11 cellular contexts compared by ENCODE assay signal in genomic region chr18:69885841-69886531, GRCh38.
DNase-seq lines count a peak whose midpoint lies in the region; ATAC-seq and TF ChIP-seq lines count a peak whose summit lies in the region.
"Had no signal": no experiment of that assay in that cellular context is flagged by ENCODE, and none has a peak within 500 bp of the region (broad histone marks: within the 10 kb centered on the region; RNA-seq: fewer than 3 reads in every experiment).

No MANE protein-coding gene starts in this region.

- H3K36me3 ChIP-seq in GM06990 (ENCODE audit: control insufficient read depth, insufficient read depth, low read length): peaks cover 6% of the 10 kb centered on the region
- H3K36me3 ChIP-seq in aorta (ENCODE audit: control insufficient read depth in 1 of 2, insufficient read depth in 2 of 2, low read length in 1 of 2): no peaks in the 10 kb centered on the region
- H3K36me3 ChIP-seq: gastroesophageal sphincter, prostate gland had no signal

- ATAC-seq in GM19438 (IDR thresholded peaks at IDR 0.05; ENCODE audit: low read depth, unreplicated experiment) (peak; percentile 78), HG03108 (IDR thresholded peaks at IDR 0.05; ENCODE audit: unreplicated experiment) (peak; percentile 78), Right ventricle myocardium inferior (no peak), left cardiac atrium (no peak), aorta (ENCODE audit: low FRiP score) (no peak)
- ATAC-seq: gastroesophageal sphincter had no signal

- H3K4me3 ChIP-seq in GM06990 (replicated peaks; ENCODE audit: low read depth, low read length) (no peak overlapping the region), aorta (ENCODE audit: low read length in 2 of 2) (no peak overlapping the region)
- H3K4me3 ChIP-seq: gastroesophageal sphincter, prostate gland had no signal

- no peaks in the 10 kb centered on the region for H3K27me3 Mint-ChIP-seq in activated T-helper 2 cell treated with anti-CD3 and anti-CD28 coated beads, Interferon-gamma antibody, Interleukin-2, Interleukin-4, amounts not matched to agents 10 μg/mL and 5 μg/mL and 100 μg/mL, durations not matched to agents 14 hours and 24 hours and 36 hours (ENCODE audit: low read depth)

- no peak for TF ChIP-seq CTCF in GM06990 (IDR thresholded peaks at IDR 0.05; ENCODE audit: insufficient read depth, low read length, poor library complexity, severe bottlenecking)

- peak overlapping the region; percentile 100 for H3K27ac Mint-ChIP-seq in activated T-helper 2 cell treated with anti-CD3 and anti-CD28 coated beads, Interferon-gamma antibody, Interleukin-2, Interleukin-4, amounts not matched to agents 10 μg/mL and 5 μg/mL and 100 μg/mL, durations not matched to agents 14 hours and 24 hours and 36 hours

- H3K4me1 ChIP-seq in aorta (ENCODE audit: control insufficient read depth in 1 of 2, insufficient read depth in 2 of 2, low read length in 2 of 2): no peaks in the 10 kb centered on the region
- H3K4me1 ChIP-seq: gastroesophageal sphincter, prostate gland had no signal

- H3K9me3 Mint-ChIP-seq in activated T-helper 2 cell treated with anti-CD3 and anti-CD28 coated beads, Interferon-gamma antibody, Interleukin-2, Interleukin-4, amounts not matched to agents 10 μg/mL and 5 μg/mL and 100 μg/mL, durations not matched to agents 14 hours and 24 hours and 36 hours: peaks cover 7% of the 10 kb centered on the region

- peak overlapping the region; percentile 76 for H3K4me3 Mint-ChIP-seq in activated T-helper 2 cell treated with anti-CD3 and anti-CD28 coated beads, Interferon-gamma antibody, Interleukin-2, Interleukin-4, amounts not matched to agents 10 μg/mL and 5 μg/mL and 100 μg/mL, durations not matched to agents 14 hours and 24 hours and 36 hours (ENCODE audit: low read depth)

- H3K4me1 Mint-ChIP-seq in activated T-helper 2 cell treated with anti-CD3 and anti-CD28 coated beads, Interferon-gamma antibody, Interleukin-2, Interleukin-4, amounts not matched to agents 10 μg/mL and 5 μg/mL and 100 μg/mL, durations not matched to agents 14 hours and 24 hours and 36 hours (ENCODE audit: low read depth): peaks cover 75% of the 10 kb centered on the region

- H3K9me3 ChIP-seq in aorta (ENCODE audit: control insufficient read depth, low read length): no peaks in the 10 kb centered on the region
- H3K9me3 ChIP-seq: gastroesophageal sphincter, prostate gland had no signal

- 90 to 91% methylated on average over 20 of the region's 20 CpGs for WGBS in aorta, 2 donors

- H3K27me3 ChIP-seq in GM06990 (replicated peaks; ENCODE audit: control insufficient read depth, insufficient read depth, low read length): no peaks in the 10 kb centered on the region
- H3K27me3 ChIP-seq in aorta (ENCODE audit: control insufficient read depth in 1 of 2, insufficient read depth in 2 of 2, low read length in 1 of 2): no peaks in the 10 kb centered on the region
- H3K27me3 ChIP-seq: gastroesophageal sphincter had no signal

- intact Hi-C loops in activated T-helper 2 cell treated with anti-CD3 and anti-CD28 coated beads, Interferon-gamma antibody, Interleukin-2, Interleukin-4, amounts not matched to agents 10 μg/mL and 5 μg/mL and 100 μg/mL, durations not matched to agents 14 hours and 24 hours and 36 hours (cut with micrococcal nuclease): loop anchor here (1.0 kb wide), 1 partner anchor 71 kb away; no protein-coding TSS in a partner anchor
- intact Hi-C loops in Right ventricle myocardium inferior (cut with DNase I) (no loop called here), left cardiac atrium (cut with DNase I) (no loop called here), aorta (cut with DNase I) (no loop called here)

- H3K36me3 Mint-ChIP-seq in activated T-helper 2 cell treated with anti-CD3 and anti-CD28 coated beads, Interferon-gamma antibody, Interleukin-2, Interleukin-4, amounts not matched to agents 10 μg/mL and 5 μg/mL and 100 μg/mL, durations not matched to agents 14 hours and 24 hours and 36 hours (ENCODE audit: low read depth): peaks cover 57% of the 10 kb centered on the region

- H3K27ac ChIP-seq in aorta (ENCODE audit: low read depth in 1 of 2, low read length in 2 of 2): no peak overlapping the region
- H3K27ac ChIP-seq: gastroesophageal sphincter, prostate gland had no signal

- DNase-seq in GM06990 (ENCODE audit: extremely low read depth, insufficient read length) (peak; percentile 37), Right ventricle myocardium inferior (ENCODE audit: missing footprints) (no peak), left cardiac atrium (no peak), NCI-H748 treated with DMSO at 0.1 percent for 48 hours (lab: John Stamatoyannopoulos, UW) (no peak), aorta (no peak)
- peak; percentile 36 for DNase-seq in activated T-helper 2 cell treated with anti-CD3 and anti-CD28 coated beads, Interferon-gamma antibody, Interleukin-2, Interleukin-4, amounts not matched to agents 10 μg/mL and 5 μg/mL and 100 μg/mL, durations not matched to agents 14 hours and 24 hours and 36 hours (ENCODE audit: low spot score)
- DNase-seq: NCI-H187 had no signal

Comparison
In these comparisons a context has a peak if more than half of its experiments do, and no peak if none do; other contexts are left out.
1. DNase-seq: peak in GM06990 (single experiment) and activated T-helper 2 cell treated with anti-CD3 and anti-CD28 coated beads, Interferon-gamma antibody, Interleukin-2, Interleukin-4, amounts not matched to agents 10 μg/mL and 5 μg/mL and 100 μg/mL, durations not matched to agents 14 hours and 24 hours and 36 hours (single experiment); none in Right ventricle myocardium inferior (single experiment), left cardiac atrium (single experiment), NCI-H748 treated with DMSO at 0.1 percent for 48 hours (single experiment) and aorta (0 of 2).
2. ATAC-seq: peak in GM19438 (single experiment) and HG03108 (single experiment); none in Right ventricle myocardium inferior (single experiment), left cardiac atrium (0 of 2) and aorta (single experiment).